13 cellular contexts compared by ENCODE assay signal in the genomic region with DNA sequence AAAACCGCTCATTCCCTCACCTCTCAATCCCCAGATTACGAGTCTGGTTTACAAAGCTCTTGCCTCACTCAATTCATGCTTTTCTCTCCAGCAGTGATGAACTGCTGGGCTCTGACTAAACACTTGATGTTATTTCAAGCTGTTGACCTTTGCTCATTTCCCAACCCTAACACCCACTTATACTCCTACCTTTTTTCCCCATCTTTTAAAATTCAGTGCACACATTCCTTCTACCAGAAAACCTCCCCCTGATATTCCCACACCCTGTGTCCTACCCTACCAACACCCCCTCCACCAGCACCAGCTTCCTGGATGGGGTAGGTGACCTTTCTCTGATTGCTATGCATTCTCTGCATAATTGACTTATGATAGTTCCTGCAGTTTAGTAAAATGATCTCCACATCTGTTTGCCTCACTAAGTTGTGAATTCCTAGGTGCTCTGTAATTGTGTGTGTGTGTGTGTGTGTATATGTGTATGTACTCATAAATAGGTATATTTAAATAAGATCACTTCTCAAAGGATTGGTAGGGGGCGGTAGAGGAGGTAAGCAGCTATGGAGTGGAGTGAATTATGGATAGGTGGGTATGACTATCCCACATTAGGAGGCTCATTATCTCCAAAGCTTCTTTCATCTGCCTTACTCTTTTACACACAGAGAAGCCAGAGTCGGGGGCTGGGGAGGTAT. TPM values are rescaled to one million over a fixed set of nuclear protein-coding genes. Genes with fewer than 3 reads are reported as not detected.
DNase-seq lines count a peak whose midpoint lies in the region; ATAC-seq and TF ChIP-seq lines count a peak whose summit lies in the region.
"Had no signal": no experiment of that assay in that cellular context is flagged by ENCODE, and none has a peak within 500 bp of the region (broad histone marks: within the 10 kb centered on the region; RNA-seq: fewer than 3 reads in every experiment).

No MANE protein-coding gene starts in this region.

- DNase-seq in DMS53 treated with DMSO at 0.1 percent for 48 hours (lab: John Stamatoyannopoulos, UW; ENCODE audit: unreplicated experiment) (peak; percentile 37), NCI-H226 (peak; percentile 95), epithelial cell of proximal tubule (ENCODE audit: low read depth) (peak; percentile 73), omental fat pad (ENCODE audit: low spot score) (no peak), cerebellar cortex (ENCODE audit: low spot score) (no peak)
- DNase-seq in naive thymus-derived CD4-positive, alpha-beta T cell = no peak
- DNase-seq: NCI-H524, sigmoid colon had no signal

- H3K4me1 Mint-ChIP-seq in naive thymus-derived CD4-positive, alpha-beta T cell = peaks cover 4 to 14% (median 11%) of the 10 kb centered on the region in 7 donors

- H3K9me3 Mint-ChIP-seq in naive thymus-derived CD4-positive, alpha-beta T cell = no peaks in the 10 kb centered on the region
- H3K9me3 Mint-ChIP-seq: activated naive CD4-positive, alpha-beta T cell treated with anti-CD3 and anti-CD28 coated beads, Interleukin-2, amount 50 U/mL, for 72 hours; memory B cell had no signal

- TF ChIP-seq CTCF in epithelial cell of proximal tubule (conservative IDR thresholded peaks at IDR 0.05; ENCODE audit: low read depth, low read length) (peak; percentile 25), omental fat pad (IDR thresholded peaks at IDR 0.05) (no peak)

- no peaks in the 10 kb centered on the region for H3K27me3 ChIP-seq in naive thymus-derived CD4-positive, alpha-beta T cell (ENCODE audit: control insufficient read depth in 2 of 2, insufficient read depth in 2 of 2, low read length in 2 of 2)

- H3K36me3 ChIP-seq in naive thymus-derived CD4-positive, alpha-beta T cell (ENCODE audit: control insufficient read depth in 2 of 3, insufficient read depth in 3 of 3, low read length in 3 of 3) = no peaks in the 10 kb centered on the region
- H3K36me3 ChIP-seq: sigmoid colon had no signal

- peaks cover 0 to 13% (median 0%) of the 10 kb centered on the region in 5 donors for H3K27me3 Mint-ChIP-seq in naive thymus-derived CD4-positive, alpha-beta T cell

- peaks cover 0 to 5% of the 10 kb centered on the region in 2 donors for H3K4me1 ChIP-seq in naive thymus-derived CD4-positive, alpha-beta T cell (ENCODE audit: control insufficient read depth in 2 of 2, insufficient read depth in 2 of 2, low read length in 2 of 2)
- H3K4me1 ChIP-seq: sigmoid colon had no signal

- POLR2A ChIA-PET in naive thymus-derived CD4-positive, alpha-beta T cell (lab: Charles Lee) = interaction anchor here (1.3 to 2.1 kb wide), 3 partner anchors 9 to 18 kb away, joined by 5 to 9 read pairs (median 6); a partner anchor contains a TSS

- no peak overlapping the region for H3K27ac Mint-ChIP-seq in naive thymus-derived CD4-positive, alpha-beta T cell
- H3K27ac Mint-ChIP-seq: activated naive CD4-positive, alpha-beta T cell treated with anti-CD3 and anti-CD28 coated beads, Interleukin-2, amount 50 U/mL, for 72 hours; memory B cell had no signal

- H3K9me3 ChIP-seq in naive thymus-derived CD4-positive, alpha-beta T cell (ENCODE audit: control insufficient read depth in 2 of 3, low read length in 3 of 3) = no peaks in the 10 kb centered on the region
- H3K9me3 ChIP-seq: sigmoid colon had no signal

- H3K4me3 Mint-ChIP-seq in naive thymus-derived CD4-positive, alpha-beta T cell = no peak overlapping the region
- H3K4me3 Mint-ChIP-seq: memory B cell had no signal

- intact Hi-C loops in naive thymus-derived CD4-positive, alpha-beta T cell (cut with micrococcal nuclease) = no loop called here

- no peak overlapping the region for H3K4me3 ChIP-seq in epithelial cell of proximal tubule (ENCODE audit: low read depth, low read length)
- no peak overlapping the region for H3K4me3 ChIP-seq in naive thymus-derived CD4-positive, alpha-beta T cell (ENCODE audit: low read length)
- H3K4me3 ChIP-seq: sigmoid colon had no signal

- H3K27ac ChIP-seq in naive thymus-derived CD4-positive, alpha-beta T cell (ENCODE audit: low read depth, low read length) = no peak overlapping the region
- H3K27ac ChIP-seq: epithelial cell of prostate, sigmoid colon had no signal

- H3K36me3 Mint-ChIP-seq in naive thymus-derived CD4-positive, alpha-beta T cell = no peaks in the 10 kb centered on the region
- H3K36me3 Mint-ChIP-seq: activated naive CD4-positive, alpha-beta T cell treated with anti-CD3 and anti-CD28 coated beads, Interleukin-2, amount 50 U/mL, for 72 hours; memory B cell had no signal

- ATAC-seq in omental fat pad (ENCODE audit: low FRiP score) = peak; percentile 95
- ATAC-seq in naive thymus-derived CD4-positive, alpha-beta T cell = no peak
- ATAC-seq in GM18858 (IDR thresholded peaks at IDR 0.05; ENCODE audit: unreplicated experiment) = no peak
- ATAC-seq in HG02571 (IDR thresholded peaks at IDR 0.05; ENCODE audit: unreplicated experiment) = no peak
- ATAC-seq: activated naive CD4-positive, alpha-beta T cell treated with anti-CD3 and anti-CD28 coated beads, Interleukin-2, amount 50 U/mL, for 72 hours had no signal

- CTCF ChIA-PET in naive thymus-derived CD4-positive, alpha-beta T cell (lab: Charles Lee) = interaction anchor here (1.4 kb wide), 1 partner anchor 9 kb away, joined by 4 read pairs; no protein-coding TSS in a partner anchor

RNA-seq across cellular contexts. Expression of a gene that starts 0.8 kb away (rescaled TPM):
- total RNA-seq in epithelial cell of proximal tubule (under 0.01 TPM in 1 of 2 replicates, not detected in the other), omental fat pad (10 to 100 TPM in 3 of 4 donors, 1 to 10 TPM in 1; 8.5 to 37.3 (median 21.3) TPM)
- not detected for total RNA-seq in naive thymus-derived CD4-positive, alpha-beta T cell
- not detected for polyA plus RNA-seq in naive thymus-derived CD4-positive, alpha-beta T cell
- total RNA-seq: activated naive CD4-positive, alpha-beta T cell treated with anti-CD3 and anti-CD28 coated beads, Interleukin-2, amount 50 U/mL, for 72 hours had no signal

RNA-seq across cellular contexts. Expression of a gene that starts 16.0 kb away (rescaled TPM):
- total RNA-seq in epithelial cell of proximal tubule (not detected in 2 replicates), omental fat pad (under 1 TPM in 1 of 4 donors, not detected in 3; 0.56 TPM)
- not detected for total RNA-seq in naive thymus-derived CD4-positive, alpha-beta T cell
- polyA plus RNA-seq in naive thymus-derived CD4-positive, alpha-beta T cell = not detected
- total RNA-seq: activated naive CD4-positive, alpha-beta T cell treated with anti-CD3 and anti-CD28 coated beads, Interleukin-2, amount 50 U/mL, for 72 hours; sigmoid colon had no signal

RNA-seq across cellular contexts. Expression of a gene that starts 19.0 kb away (rescaled TPM):
- total RNA-seq in epithelial cell of proximal tubule (3.3 and 3.4 TPM in 2 replicates), omental fat pad (1 to 10 TPM in 3 of 4 donors, under 1 TPM in 1; 0.88 to 2.4 (median 1.1) TPM)
- total RNA-seq in naive thymus-derived CD4-positive, alpha-beta T cell = 1 to 10 TPM; 1.6 to 4.7 (median 2.7) TPM
- 1 to 10 TPM; 1.5 to 1.6 TPM for polyA plus RNA-seq in naive thymus-derived CD4-positive, alpha-beta T cell

RNA-seq across cellular contexts. Expression of a gene that starts 37.3 kb away (rescaled TPM):
- total RNA-seq in epithelial cell of proximal tubule (1.4 and 1.9 TPM in 2 replicates), omental fat pad (100 to 1,000 TPM in 1 of 4 donors, 10 to 100 TPM in 3; 31.7 to 152 (median 75.2) TPM)
- under 1 TPM in 2 of 5 experiments, not detected in 3; 0.19 to 0.29 TPM for total RNA-seq in naive thymus-derived CD4-positive, alpha-beta T cell
- under 1 TPM in 1 of 2 donors, not detected in 1; 0.04 TPM for polyA plus RNA-seq in naive thymus-derived CD4-positive, alpha-beta T cell
- total RNA-seq: activated naive CD4-positive, alpha-beta T cell treated with anti-CD3 and anti-CD28 coated beads, Interleukin-2, amount 50 U/mL, for 72 hours had no signal

Comparison
In these comparisons a context has a peak if more than half of its experiments do, and no peak if none do; other contexts are left out.
1. DNase-seq: peak in DMS53 treated with DMSO at 0.1 percent for 48 hours (single experiment), NCI-H226 (single experiment) and epithelial cell of proximal tubule (single experiment); none in omental fat pad (single experiment), cerebellar cortex (single experiment) and naive thymus-derived CD4-positive, alpha-beta T cell (0 of 9).